ENCODE assay signal across 1 cellular context in genomic region chrX:109847257-109848187, GRCh38.
TF ChIP-seq lines count a peak whose summit lies in the region.

No MANE protein-coding gene starts in this region.

TF ChIP-seq in K562, 482 proteins besides CTCF, POLR2A, EP300 and RAD21 (continued from another document and continues in another):
- TF ChIP-seq MLLT1 (IDR thresholded peaks at IDR 0.05): no peak
- TF ChIP-seq U2AF1 (optimal IDR thresholded peaks at IDR 0.05; ENCODE audit: low read depth, low read length): no peak
- TF ChIP-seq ZBTB2 (IDR thresholded peaks at IDR 0.05): no peak
- TF ChIP-seq KLF13 (tag; IDR thresholded peaks at IDR 0.05; ENCODE audit: borderline replicate concordance, low read depth): no peak
- no peak for TF ChIP-seq UBTF (IDR thresholded peaks at IDR 0.05; ENCODE audit: borderline replicate concordance in 1 of 2, low read depth in 2 of 2, low read length in 2 of 2)
- TF ChIP-seq, protein P1, sequence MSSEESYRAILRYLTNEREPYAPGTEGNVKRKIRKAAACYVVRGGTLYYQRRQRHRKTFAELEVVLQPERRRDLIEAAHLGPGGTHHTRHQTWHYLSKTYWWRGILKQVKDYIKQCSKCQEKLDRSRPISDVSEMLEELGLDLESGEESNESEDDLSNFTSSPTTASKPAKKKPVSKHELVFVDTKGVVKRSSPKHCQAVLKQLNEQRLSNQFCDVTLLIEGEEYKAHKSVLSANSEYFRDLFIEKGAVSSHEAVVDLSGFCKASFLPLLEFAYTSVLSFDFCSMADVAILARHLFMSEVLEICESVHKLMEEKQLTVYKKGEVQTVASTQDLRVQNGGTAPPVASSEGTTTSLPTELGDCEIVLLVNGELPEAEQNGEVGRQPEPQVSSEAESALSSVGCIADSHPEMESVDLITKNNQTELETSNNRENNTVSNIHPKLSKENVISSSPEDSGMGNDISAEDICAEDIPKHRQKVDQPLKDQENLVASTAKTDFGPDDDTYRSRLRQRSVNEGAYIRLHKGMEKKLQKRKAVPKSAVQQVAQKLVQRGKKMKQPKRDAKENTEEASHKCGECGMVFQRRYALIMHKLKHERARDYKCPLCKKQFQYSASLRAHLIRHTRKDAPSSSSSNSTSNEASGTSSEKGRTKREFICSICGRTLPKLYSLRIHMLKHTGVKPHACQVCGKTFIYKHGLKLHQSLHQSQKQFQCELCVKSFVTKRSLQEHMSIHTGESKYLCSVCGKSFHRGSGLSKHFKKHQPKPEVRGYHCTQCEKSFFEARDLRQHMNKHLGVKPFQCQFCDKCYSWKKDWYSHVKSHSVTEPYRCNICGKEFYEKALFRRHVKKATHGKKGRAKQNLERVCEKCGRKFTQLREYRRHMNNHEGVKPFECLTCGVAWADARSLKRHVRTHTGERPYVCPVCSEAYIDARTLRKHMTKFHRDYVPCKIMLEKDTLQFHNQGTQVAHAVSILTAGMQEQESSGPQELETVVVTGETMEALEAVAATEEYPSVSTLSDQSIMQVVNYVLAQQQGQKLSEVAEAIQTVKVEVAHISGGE (CRISPR knock-in tag; IDR thresholded peaks at IDR 0.05): no peak
- TF ChIP-seq ZNF77 (CRISPR knock-in tag; IDR thresholded peaks at IDR 0.05): no peak
- no peak for TF ChIP-seq ZBTB43 (CRISPR knock-in tag; IDR thresholded peaks at IDR 0.05)
- no peak for TF ChIP-seq GATA2 (CRISPR knock-in tag; IDR thresholded peaks at IDR 0.05)
- TF ChIP-seq, protein P2, sequence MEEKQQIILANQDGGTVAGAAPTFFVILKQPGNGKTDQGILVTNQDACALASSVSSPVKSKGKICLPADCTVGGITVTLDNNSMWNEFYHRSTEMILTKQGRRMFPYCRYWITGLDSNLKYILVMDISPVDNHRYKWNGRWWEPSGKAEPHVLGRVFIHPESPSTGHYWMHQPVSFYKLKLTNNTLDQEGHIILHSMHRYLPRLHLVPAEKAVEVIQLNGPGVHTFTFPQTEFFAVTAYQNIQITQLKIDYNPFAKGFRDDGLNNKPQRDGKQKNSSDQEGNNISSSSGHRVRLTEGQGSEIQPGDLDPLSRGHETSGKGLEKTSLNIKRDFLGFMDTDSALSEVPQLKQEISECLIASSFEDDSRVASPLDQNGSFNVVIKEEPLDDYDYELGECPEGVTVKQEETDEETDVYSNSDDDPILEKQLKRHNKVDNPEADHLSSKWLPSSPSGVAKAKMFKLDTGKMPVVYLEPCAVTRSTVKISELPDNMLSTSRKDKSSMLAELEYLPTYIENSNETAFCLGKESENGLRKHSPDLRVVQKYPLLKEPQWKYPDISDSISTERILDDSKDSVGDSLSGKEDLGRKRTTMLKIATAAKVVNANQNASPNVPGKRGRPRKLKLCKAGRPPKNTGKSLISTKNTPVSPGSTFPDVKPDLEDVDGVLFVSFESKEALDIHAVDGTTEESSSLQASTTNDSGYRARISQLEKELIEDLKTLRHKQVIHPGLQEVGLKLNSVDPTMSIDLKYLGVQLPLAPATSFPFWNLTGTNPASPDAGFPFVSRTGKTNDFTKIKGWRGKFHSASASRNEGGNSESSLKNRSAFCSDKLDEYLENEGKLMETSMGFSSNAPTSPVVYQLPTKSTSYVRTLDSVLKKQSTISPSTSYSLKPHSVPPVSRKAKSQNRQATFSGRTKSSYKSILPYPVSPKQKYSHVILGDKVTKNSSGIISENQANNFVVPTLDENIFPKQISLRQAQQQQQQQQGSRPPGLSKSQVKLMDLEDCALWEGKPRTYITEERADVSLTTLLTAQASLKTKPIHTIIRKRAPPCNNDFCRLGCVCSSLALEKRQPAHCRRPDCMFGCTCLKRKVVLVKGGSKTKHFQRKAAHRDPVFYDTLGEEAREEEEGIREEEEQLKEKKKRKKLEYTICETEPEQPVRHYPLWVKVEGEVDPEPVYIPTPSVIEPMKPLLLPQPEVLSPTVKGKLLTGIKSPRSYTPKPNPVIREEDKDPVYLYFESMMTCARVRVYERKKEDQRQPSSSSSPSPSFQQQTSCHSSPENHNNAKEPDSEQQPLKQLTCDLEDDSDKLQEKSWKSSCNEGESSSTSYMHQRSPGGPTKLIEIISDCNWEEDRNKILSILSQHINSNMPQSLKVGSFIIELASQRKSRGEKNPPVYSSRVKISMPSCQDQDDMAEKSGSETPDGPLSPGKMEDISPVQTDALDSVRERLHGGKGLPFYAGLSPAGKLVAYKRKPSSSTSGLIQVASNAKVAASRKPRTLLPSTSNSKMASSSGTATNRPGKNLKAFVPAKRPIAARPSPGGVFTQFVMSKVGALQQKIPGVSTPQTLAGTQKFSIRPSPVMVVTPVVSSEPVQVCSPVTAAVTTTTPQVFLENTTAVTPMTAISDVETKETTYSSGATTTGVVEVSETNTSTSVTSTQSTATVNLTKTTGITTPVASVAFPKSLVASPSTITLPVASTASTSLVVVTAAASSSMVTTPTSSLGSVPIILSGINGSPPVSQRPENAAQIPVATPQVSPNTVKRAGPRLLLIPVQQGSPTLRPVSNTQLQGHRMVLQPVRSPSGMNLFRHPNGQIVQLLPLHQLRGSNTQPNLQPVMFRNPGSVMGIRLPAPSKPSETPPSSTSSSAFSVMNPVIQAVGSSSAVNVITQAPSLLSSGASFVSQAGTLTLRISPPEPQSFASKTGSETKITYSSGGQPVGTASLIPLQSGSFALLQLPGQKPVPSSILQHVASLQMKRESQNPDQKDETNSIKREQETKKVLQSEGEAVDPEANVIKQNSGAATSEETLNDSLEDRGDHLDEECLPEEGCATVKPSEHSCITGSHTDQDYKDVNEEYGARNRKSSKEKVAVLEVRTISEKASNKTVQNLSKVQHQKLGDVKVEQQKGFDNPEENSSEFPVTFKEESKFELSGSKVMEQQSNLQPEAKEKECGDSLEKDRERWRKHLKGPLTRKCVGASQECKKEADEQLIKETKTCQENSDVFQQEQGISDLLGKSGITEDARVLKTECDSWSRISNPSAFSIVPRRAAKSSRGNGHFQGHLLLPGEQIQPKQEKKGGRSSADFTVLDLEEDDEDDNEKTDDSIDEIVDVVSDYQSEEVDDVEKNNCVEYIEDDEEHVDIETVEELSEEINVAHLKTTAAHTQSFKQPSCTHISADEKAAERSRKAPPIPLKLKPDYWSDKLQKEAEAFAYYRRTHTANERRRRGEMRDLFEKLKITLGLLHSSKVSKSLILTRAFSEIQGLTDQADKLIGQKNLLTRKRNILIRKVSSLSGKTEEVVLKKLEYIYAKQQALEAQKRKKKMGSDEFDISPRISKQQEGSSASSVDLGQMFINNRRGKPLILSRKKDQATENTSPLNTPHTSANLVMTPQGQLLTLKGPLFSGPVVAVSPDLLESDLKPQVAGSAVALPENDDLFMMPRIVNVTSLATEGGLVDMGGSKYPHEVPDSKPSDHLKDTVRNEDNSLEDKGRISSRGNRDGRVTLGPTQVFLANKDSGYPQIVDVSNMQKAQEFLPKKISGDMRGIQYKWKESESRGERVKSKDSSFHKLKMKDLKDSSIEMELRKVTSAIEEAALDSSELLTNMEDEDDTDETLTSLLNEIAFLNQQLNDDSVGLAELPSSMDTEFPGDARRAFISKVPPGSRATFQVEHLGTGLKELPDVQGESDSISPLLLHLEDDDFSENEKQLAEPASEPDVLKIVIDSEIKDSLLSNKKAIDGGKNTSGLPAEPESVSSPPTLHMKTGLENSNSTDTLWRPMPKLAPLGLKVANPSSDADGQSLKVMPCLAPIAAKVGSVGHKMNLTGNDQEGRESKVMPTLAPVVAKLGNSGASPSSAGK (IDR thresholded peaks at IDR 0.05): no peak
- no peak for TF ChIP-seq ZBTB7A (IDR thresholded peaks at IDR 0.05; ENCODE audit: borderline replicate concordance, control insufficient read depth, low read depth, low read length)
- TF ChIP-seq IRF9 (tag; IDR thresholded peaks at IDR 0.05): no peak
- no peak for TF ChIP-seq ZNF57 (CRISPR knock-in tag; IDR thresholded peaks at IDR 0.05)
- no peak for TF ChIP-seq SMC3 (conservative IDR thresholded peaks at IDR 0.05; ENCODE audit: insufficient read depth, low read depth, low read length)
- TF ChIP-seq PURB (CRISPR knock-in tag; IDR thresholded peaks at IDR 0.05; ENCODE audit: low read depth): no peak
- TF ChIP-seq ZNF561 (CRISPR knock-in tag; conservative IDR thresholded peaks at IDR 0.05): no peak
- no peak for TF ChIP-seq RBFOX2 (IDR thresholded peaks at IDR 0.05; ENCODE audit: low read depth, low read length)
- TF ChIP-seq PML (IDR thresholded peaks at IDR 0.05; ENCODE audit: low read length): no peak
- no peak for TF ChIP-seq SMARCA4 (IDR thresholded peaks at IDR 0.05)
- TF ChIP-seq HDAC1 (IDR thresholded peaks at IDR 0.05): 0 out of 4 replicates have a peak, but pooled peaks of 1 of the 2 experiments have one; percentile 35
- TF ChIP-seq, protein P3, sequence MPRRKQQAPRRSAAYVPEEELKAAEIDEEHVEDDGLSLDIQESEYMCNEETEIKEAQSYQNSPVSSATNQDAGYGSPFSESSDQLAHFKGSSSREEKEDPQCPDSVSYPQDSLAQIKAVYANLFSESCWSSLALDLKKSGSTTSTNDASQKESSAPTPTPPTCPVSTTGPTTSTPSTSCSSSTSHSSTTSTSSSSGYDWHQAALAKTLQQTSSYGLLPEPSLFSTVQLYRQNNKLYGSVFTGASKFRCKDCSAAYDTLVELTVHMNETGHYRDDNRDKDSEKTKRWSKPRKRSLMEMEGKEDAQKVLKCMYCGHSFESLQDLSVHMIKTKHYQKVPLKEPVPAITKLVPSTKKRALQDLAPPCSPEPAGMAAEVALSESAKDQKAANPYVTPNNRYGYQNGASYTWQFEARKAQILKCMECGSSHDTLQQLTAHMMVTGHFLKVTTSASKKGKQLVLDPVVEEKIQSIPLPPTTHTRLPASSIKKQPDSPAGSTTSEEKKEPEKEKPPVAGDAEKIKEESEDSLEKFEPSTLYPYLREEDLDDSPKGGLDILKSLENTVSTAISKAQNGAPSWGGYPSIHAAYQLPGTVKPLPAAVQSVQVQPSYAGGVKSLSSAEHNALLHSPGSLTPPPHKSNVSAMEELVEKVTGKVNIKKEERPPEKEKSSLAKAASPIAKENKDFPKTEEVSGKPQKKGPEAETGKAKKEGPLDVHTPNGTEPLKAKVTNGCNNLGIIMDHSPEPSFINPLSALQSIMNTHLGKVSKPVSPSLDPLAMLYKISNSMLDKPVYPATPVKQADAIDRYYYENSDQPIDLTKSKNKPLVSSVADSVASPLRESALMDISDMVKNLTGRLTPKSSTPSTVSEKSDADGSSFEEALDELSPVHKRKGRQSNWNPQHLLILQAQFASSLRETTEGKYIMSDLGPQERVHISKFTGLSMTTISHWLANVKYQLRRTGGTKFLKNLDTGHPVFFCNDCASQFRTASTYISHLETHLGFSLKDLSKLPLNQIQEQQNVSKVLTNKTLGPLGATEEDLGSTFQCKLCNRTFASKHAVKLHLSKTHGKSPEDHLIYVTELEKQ (CRISPR knock-in tag; IDR thresholded peaks at IDR 0.05): no peak
- TF ChIP-seq TAF1 (IDR thresholded peaks at IDR 0.05; ENCODE audit: control insufficient read depth, extremely low read depth, insufficient read depth, low read length, severe bottlenecking): no peak
- TF ChIP-seq RBM22 (IDR thresholded peaks at IDR 0.05; ENCODE audit: low read depth, low read length, poor library complexity, severe bottlenecking): no peak
- no peak for TF ChIP-seq BMI1 (IDR thresholded peaks at IDR 0.05; ENCODE audit: low read length)
- TF ChIP-seq ARID1B (IDR thresholded peaks at IDR 0.05): peak; percentile 56
- TF ChIP-seq MEF2D (tag; conservative IDR thresholded peaks at IDR 0.05; ENCODE audit: low read depth): no peak
- no peak for TF ChIP-seq RHOXF2B (CRISPR knock-in tag; conservative IDR thresholded peaks at IDR 0.05)
